ENCODE assay signal across 12 cellular contexts in the genomic region with DNA sequence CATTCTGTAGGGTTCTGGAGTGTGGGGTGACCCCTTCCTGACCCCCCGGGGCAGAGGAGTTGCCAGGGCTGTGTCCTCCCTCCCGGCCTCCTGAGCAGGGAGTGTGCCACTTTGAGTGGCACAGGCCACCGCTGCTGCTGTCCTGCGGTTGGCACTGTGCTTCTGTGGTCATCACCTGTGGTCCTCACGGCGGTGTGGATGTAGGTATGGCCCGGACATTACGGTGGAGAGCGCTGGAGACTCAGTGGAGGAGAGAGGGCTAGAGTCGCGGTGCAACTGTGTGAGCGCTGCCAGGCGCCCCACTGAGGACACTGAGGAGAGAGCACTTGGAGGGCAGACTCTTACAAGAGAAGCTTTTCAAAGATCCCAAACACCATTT. TPM values are rescaled to one million over a fixed set of nuclear protein-coding genes. Genes with fewer than 3 reads are reported as not detected.
DNase-seq lines count a peak whose midpoint lies in the region; ATAC-seq and TF ChIP-seq lines count a peak whose summit lies in the region.
"Had no signal": no experiment of that assay in that cellular context is flagged by ENCODE, and none has a peak within 500 bp of the region (broad histone marks: within the 10 kb centered on the region; RNA-seq: fewer than 3 reads in every experiment).

No MANE protein-coding gene starts in this region.

- peak overlapping the region; percentile 87 for H3K4me3 Mint-ChIP-seq in T-helper 1 cell treated with Interleukin-12 subunit alpha and Interleukin-12 subunit beta and Interleukin-4 antibody, amounts not matched to agents 30 μg/mL and 1 μg/mL, for 36 hours

- H3K4me3 ChIP-seq in adrenal gland: no peak overlapping the region
- no peak overlapping the region for H3K4me3 ChIP-seq in right lobe of liver
- peak overlapping the region in 1 of 4 donors; percentile 5 for H3K4me3 ChIP-seq in stomach

- no peaks in the 10 kb centered on the region for H3K9me3 ChIP-seq in adrenal gland (replicated peaks in 1 of 3)
- H3K9me3 ChIP-seq in right lobe of liver: no peaks in the 10 kb centered on the region
- H3K9me3 ChIP-seq in stomach: no peaks in the 10 kb centered on the region

- H3K36me3 ChIP-seq in adrenal gland (replicated peaks in 1 of 2) (peaks cover 0 to 28% of the 10 kb centered on the region in 2 donors), right lobe of liver (peaks cover 0 to 12% (median 4%) of the 10 kb centered on the region in 4 donors), stomach (peaks cover 13 to 61% (median 59%) of the 10 kb centered on the region in 4 donors)

- no peak for ATAC-seq in right lobe of liver

- H3K36me3 Mint-ChIP-seq in T-helper 1 cell treated with Interleukin-12 subunit alpha and Interleukin-12 subunit beta and Interleukin-4 antibody, amounts not matched to agents 30 μg/mL and 1 μg/mL, for 36 hours (ENCODE audit: low read depth): peaks cover 62% of the 10 kb centered on the region

- intact Hi-C loops in adrenal gland (cut with DNase I): no loop called here
- intact Hi-C loops in right lobe of liver (cut with DNase I): no loop called here
- intact Hi-C loops in stomach (cut with DNase I; ENCODE audit: low total_unique reads): no loop called here

- 87 to 95% (median 93%) methylated on average over 9 to 13 of the region's 13 CpGs for WGBS in adrenal gland, 4 donors
- 91% methylated on average over 7 of the region's 13 CpGs for WGBS in right lobe of liver (ENCODE audit: insufficient coverage, low coverage, low lambda C conversion rate, missing lambda C conversion rate)
- WGBS in stomach, 5 donors: 86 to 95% (median 92%) methylated on average over 10 to 13 of the region's 13 CpGs

- in situ Hi-C loops in GM13976 (cut with MboI; ENCODE audit: low sequenced_read_pairs, unreplicated experiment): no loop called here

- no peak for TF ChIP-seq POLR2A in adrenal gland (IDR thresholded peaks at IDR 0.05)
- no peak for TF ChIP-seq POLR2A in right lobe of liver (IDR thresholded peaks at IDR 0.05)
- TF ChIP-seq POLR2A in stomach (IDR thresholded peaks at IDR 0.05): no peak

- H3K27me3 Mint-ChIP-seq in T-helper 1 cell treated with Interleukin-12 subunit alpha and Interleukin-12 subunit beta and Interleukin-4 antibody, amounts not matched to agents 30 μg/mL and 1 μg/mL, for 36 hours (ENCODE audit: low read depth): no peaks in the 10 kb centered on the region

- H3K27ac ChIP-seq in adrenal gland: peak overlapping the region; percentile 13 to 92 (median 53)
- peak overlapping the region; percentile 69 to 89 (median 79) for H3K27ac ChIP-seq in right lobe of liver
- peak overlapping the region; percentile 31 to 89 (median 80) for H3K27ac ChIP-seq in stomach
- H3K27ac ChIP-seq: 22Rv1 had no signal

- H3K9me3 Mint-ChIP-seq in T-helper 1 cell treated with Interleukin-12 subunit alpha and Interleukin-12 subunit beta and Interleukin-4 antibody, amounts not matched to agents 30 μg/mL and 1 μg/mL, for 36 hours: no peaks in the 10 kb centered on the region

- H3K4me1 Mint-ChIP-seq in T-helper 1 cell treated with Interleukin-12 subunit alpha and Interleukin-12 subunit beta and Interleukin-4 antibody, amounts not matched to agents 30 μg/mL and 1 μg/mL, for 36 hours (ENCODE audit: low read depth): peaks cover 78% of the 10 kb centered on the region

- DNase-seq in T-helper 1 cell (no peak), adrenal gland (no peak), right lobe of liver (no peak), stomach (no peak), AML-193 (lab: John Stamatoyannopoulos, UW) (no peak), GM13976 (ENCODE audit: low spot score) (no peak)
- DNase-seq in stimulated activated CD4-positive, alpha-beta T cell treated with anti-CD3 and anti-CD28 coated beads, Interleukin-4, amount 100 ng/mL, for 24 hours: no peak
- DNase-seq: central memory CD4-positive, alpha-beta T cell; NCI-H446; stimulated activated CD8-positive, alpha-beta memory T cell treated with anti-CD3 and anti-CD28 coated beads, Interleukin-4, amount 100 ng/mL, for 48 hours had no signal

- peak overlapping the region; percentile 98 for H3K27ac Mint-ChIP-seq in T-helper 1 cell treated with Interleukin-12 subunit alpha and Interleukin-12 subunit beta and Interleukin-4 antibody, amounts not matched to agents 30 μg/mL and 1 μg/mL, for 36 hours

- H3K27me3 ChIP-seq in adrenal gland: no peaks in the 10 kb centered on the region
- no peaks in the 10 kb centered on the region for H3K27me3 ChIP-seq in right lobe of liver
- no peaks in the 10 kb centered on the region for H3K27me3 ChIP-seq in stomach

- TF ChIP-seq CTCF in adrenal gland (IDR thresholded peaks at IDR 0.05): no peak
- TF ChIP-seq CTCF in right lobe of liver (IDR thresholded peaks at IDR 0.05): no peak
- TF ChIP-seq CTCF in stomach (IDR thresholded peaks at IDR 0.05): no peak
- TF ChIP-seq CTCF in GM13976 (IDR thresholded peaks at IDR 0.05; ENCODE audit: borderline replicate concordance, control extremely low read depth, extremely low read depth, insufficient read depth, missing control alignments): no peak

- no peak for TF ChIP-seq EP300 in stomach (IDR thresholded peaks at IDR 0.05)

- H3K4me1 ChIP-seq in adrenal gland (replicated peaks in 1 of 2) (peaks cover 11 to 47% of the 10 kb centered on the region in 2 donors), right lobe of liver (peaks cover 0 to 14% (median 0%) of the 10 kb centered on the region in 4 donors), stomach (peaks cover 31 to 86% (median 33%) of the 10 kb centered on the region in 4 donors)

RNA-seq across cellular contexts. Expression of a gene that starts 39.1 kb away (rescaled TPM):
- total RNA-seq in adrenal gland (10 to 100 TPM; 27.9 to 64.5 (median 34.9) TPM), right lobe of liver (10 to 100 TPM in 5 of 6 experiments, 1 to 10 TPM in 1; 8.8 to 17.5 (median 13.4) TPM), stomach (100 to 1,000 TPM in 2 of 5 donors, 10 to 100 TPM in 3; 27.8 to 209 (median 41.7) TPM)
- polyA plus RNA-seq in adrenal gland (10 to 100 TPM; 11.9 to 26.9 (median 21.9) TPM), stomach (10 to 100 TPM; 11.9 to 19.1 (median 14.9) TPM)

RNA-seq across cellular contexts. Expression of a gene that starts 57.6 kb away (rescaled TPM):
- total RNA-seq in adrenal gland (100 to 1,000 TPM in 3 of 8 donors, 10 to 100 TPM in 3, 1 to 10 TPM in 2; 5.3 to 114 (median 60.3) TPM), right lobe of liver (10 to 100 TPM in 4 of 6 experiments, 1 to 10 TPM in 2; 1.2 to 87.3 (median 24.1) TPM), stomach (10 to 100 TPM; 48.4 to 62.9 (median 52.2) TPM)
- polyA plus RNA-seq in adrenal gland (10 to 100 TPM in 2 of 3 donors, 1 to 10 TPM in 1; 4.8 to 96.5 (median 15.4) TPM), stomach (10 to 100 TPM; 18.7 to 46.9 (median 39.7) TPM)
